In genomic region chr12:76559277-76560082, GRCh38 we compare ENCODE assay signal across 8 cellular contexts. TPM values are rescaled to one million over a fixed set of nuclear protein-coding genes. Genes with fewer than 3 reads are reported as not detected.
DNase-seq lines count a peak whose midpoint lies in the region; ATAC-seq and TF ChIP-seq lines count a peak whose summit lies in the region.

Gene OSBPL8 (minus strand): TSS chr12:76559771. CDS start chr12:76487551, 72,220 bp downstream.

- peak; percentile 74 for ATAC-seq in GM21526 (IDR thresholded peaks at IDR 0.05; ENCODE audit: low FRiP score, unreplicated experiment)

- H3K27ac ChIP-seq in OCI-LY3 (ENCODE audit: low read length) = peak within 1 kb of the TSS; percentile 47

- H3K27me3 ChIP-seq in OCI-LY3 (ENCODE audit: low read depth, low read length) = no peaks in the 10 kb centered on the region
- no peaks in the 10 kb centered on the region for H3K27me3 ChIP-seq in mononuclear cell (ENCODE audit: insufficient read depth, low read length)

- H4K20me1 ChIP-seq in OCI-LY3 (ENCODE audit: insufficient read depth, low read length) = no peaks in the 10 kb centered on the region

- peak within 1 kb of the TSS; percentile 99 for H2AFZ ChIP-seq in OCI-LY3 (ENCODE audit: low read depth, low read length)

- H3K9ac ChIP-seq in OCI-LY3 (ENCODE audit: low read length) = peak within 1 kb of the TSS; percentile 92

- H3K9me3 ChIP-seq in OCI-LY3 (ENCODE audit: insufficient read depth, low read length) (no peaks in the 10 kb centered on the region), mononuclear cell (ENCODE audit: low read depth, low read length) (no peaks in the 10 kb centered on the region)

- peak; percentile 59 for DNase-seq in DMS 273 treated with DMSO at 0.1 percent for 48 hours (lab: John Stamatoyannopoulos, UW)
- peak; percentile 82 for DNase-seq in HuH-7.5 (ENCODE audit: low spot score)
- DNase-seq in activated T-cell treated with anti-CD3 and anti-CD28 coated beads for 1 hour (ENCODE audit: low read depth) = peak; percentile 97
- peak; percentile 80 for DNase-seq in epidermal melanocyte (ENCODE audit: insufficient read length, low spot score)
- peak; percentile 95 to 97 for DNase-seq in stimulated activated CD8-positive, alpha-beta memory T cell treated with anti-CD3 and anti-CD28 coated beads, Interleukin-4, amount 100 ng/mL, for 1 hour (ENCODE audit: low read depth in 2 of 2, low spot score in 1 of 2)

- peak within 1 kb of the TSS; percentile 82 for H3K4me2 ChIP-seq in OCI-LY3 (ENCODE audit: low read length)

- peak; percentile 44 for TF ChIP-seq CTCF in OCI-LY3 (IDR thresholded peaks at IDR 0.05; ENCODE audit: low read depth, low read length)

- H3K4me1 ChIP-seq in OCI-LY3 (ENCODE audit: low read length) (peaks cover 26% of the 10 kb centered on the region), mononuclear cell (ENCODE audit: insufficient read depth, low read length) (peaks cover 30% of the 10 kb centered on the region)

- H3K4me3 ChIP-seq in OCI-LY3 (ENCODE audit: low read length) = peak within 1 kb of the TSS; percentile 92
- peak within 1 kb of the TSS; percentile 81 for H3K4me3 ChIP-seq in mononuclear cell (ENCODE audit: low read length)

- peaks cover 37% of the 10 kb centered on the region for H3K79me2 ChIP-seq in OCI-LY3 (ENCODE audit: low read length)

- H3K36me3 ChIP-seq in OCI-LY3 (replicated peaks; ENCODE audit: low read depth, low read length) = no peaks in the 10 kb centered on the region

RNA-seq across cellular contexts. Expression of gene OSBPL8, which starts in this region (rescaled TPM):
- 162 TPM for total RNA-seq in mononuclear cell

Comparison
In these comparisons a context has a peak if more than half of its experiments do, and no peak if none do; other contexts are left out.
1. Peak in every context shown above with its lines: DNase-seq, ATAC-seq, H3K4me3 ChIP-seq and H3K27ac ChIP-seq.